Comparison of ENCODE assay signal across 18 cellular contexts in the genomic region with DNA sequence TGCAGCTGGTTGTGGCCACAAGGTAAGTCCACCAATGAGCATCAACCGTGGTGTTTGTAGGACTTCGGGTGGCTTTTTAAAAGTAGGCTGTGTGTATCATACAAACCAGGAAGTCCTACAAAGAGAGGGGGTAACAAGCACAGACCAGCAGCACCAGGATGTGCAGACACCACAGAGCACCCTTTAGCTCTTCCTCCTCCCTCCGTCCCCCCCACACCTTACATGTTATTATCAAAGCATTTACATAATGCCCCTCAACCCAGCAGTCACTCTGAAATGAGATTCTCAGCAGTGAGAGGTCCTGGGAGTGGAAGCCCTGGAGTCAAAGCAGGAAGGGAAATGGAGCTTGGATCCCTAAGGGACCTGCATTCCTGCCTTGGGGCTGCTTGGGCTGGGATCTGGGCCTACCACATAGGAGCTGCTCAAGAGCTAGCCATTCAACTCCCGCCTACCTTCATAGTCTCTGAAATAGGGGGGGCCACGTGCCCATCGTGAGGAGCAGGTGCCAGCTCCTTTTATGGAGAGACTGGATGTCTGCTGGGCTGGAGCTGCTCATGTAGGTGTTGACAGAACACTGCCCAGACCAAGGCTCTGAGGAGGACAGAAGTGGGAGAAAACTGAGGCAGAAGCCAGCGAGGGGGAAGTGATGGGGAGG.
A peak's percentile ranks its signal among the peaks of the same experiment; 100 is the strongest.
DNase-seq lines count a peak whose midpoint lies in the region; ATAC-seq and TF ChIP-seq lines count a peak whose summit lies in the region.
"Had no signal": no experiment of that assay in that cellular context is flagged by ENCODE, and none has a peak within 500 bp of the region (broad histone marks: within the 10 kb centered on the region; RNA-seq: fewer than 3 reads in every experiment).

No MANE protein-coding gene starts in this region.

- H4K20me1 ChIP-seq in GM23338 (replicated peaks; ENCODE audit: insufficient read depth), result no peaks in the 10 kb centered on the region
- H4K20me1 ChIP-seq: BLaER1 had no signal

- H3K4me2 ChIP-seq in GM23338, result no peak overlapping the region
- H3K4me2 ChIP-seq: BLaER1 had no signal

- ATAC-seq in natural killer cell, result peak; percentile 49 to 63 (median 58)
- ATAC-seq in GM23338, result no peak

- H3K36me3 ChIP-seq in GM23338 (ENCODE audit: insufficient read depth), result no peaks in the 10 kb centered on the region
- H3K36me3 ChIP-seq: BLaER1, neutrophil had no signal

- H3K4me1 Mint-ChIP-seq in natural killer cell, result peaks cover 67 to 69% of the 10 kb centered on the region in 2 donors
- no peaks in the 10 kb centered on the region for H3K4me1 Mint-ChIP-seq in GM23338

- no peaks in the 10 kb centered on the region for H3K27me3 ChIP-seq in GM23338 (ENCODE audit: insufficient read depth)
- H3K27me3 ChIP-seq: BLaER1 had no signal

- no peaks in the 10 kb centered on the region for H3K4me1 ChIP-seq in GM23338 (ENCODE audit: insufficient read depth)

- H3K4me3 ChIP-seq in GM23338, result no peak overlapping the region
- H3K4me3 ChIP-seq: BLaER1 had no signal

- H3K9me3 Mint-ChIP-seq in natural killer cell, result peaks cover 0 to 2% of the 10 kb centered on the region in 2 donors
- peaks cover 8% of the 10 kb centered on the region for H3K9me3 Mint-ChIP-seq in GM23338
- H3K9me3 Mint-ChIP-seq: type B pancreatic cell had no signal

- no peaks in the 10 kb centered on the region for H3K27me3 Mint-ChIP-seq in natural killer cell (ENCODE audit: low read depth in 2 of 2)
- H3K27me3 Mint-ChIP-seq in GM23338 (ENCODE audit: insufficient read depth, low read depth, poor library complexity), result peaks cover 4% of the 10 kb centered on the region

- intact Hi-C loops in natural killer cell (cut with micrococcal nuclease), result loop anchor here (5.0 kb wide), 3 partner anchors 155 to 655 kb away; partner anchors contain the start of gene FAM120B

- H3K79me2 ChIP-seq in GM23338 (replicated peaks; ENCODE audit: insufficient read depth), result no peaks in the 10 kb centered on the region

- DNase-seq in NCI-H1436 (lab: John Stamatoyannopoulos, UW) (peak; percentile 35), NCI-H1436 treated with DMSO at 0.1 percent for 48 hours (lab: John Stamatoyannopoulos, UW) (no peak), NCI-H1092 treated with DMSO at 0.1 percent for 48 hours (lab: John Stamatoyannopoulos, UW) (peak; percentile 47), SK-N-DZ (ENCODE audit: low spot score) (peak; percentile 48), natural killer cell (no peak), Ammon's horn (ENCODE audit: low spot score) (no peak), SIG-M5 treated with dmso at 0.1 percent for 504 hours (lab: John Stamatoyannopoulos, UW; ENCODE audit: unreplicated experiment) (no peak), GM23338 (ENCODE audit: low spot score) (no peak)
- DNase-seq: central memory CD4-positive, alpha-beta T cell; KG1; mesendoderm; NCI-H1694 treated with DMSO at 0.1 percent for 48 hours; SHP77; stimulated activated naive CD4-positive, alpha-beta T cell had no signal

- peak overlapping the region; percentile 96 for H3K27ac Mint-ChIP-seq in natural killer cell
- H3K27ac Mint-ChIP-seq in GM23338, result no peak overlapping the region
- H3K27ac Mint-ChIP-seq: activated T-helper 2 cell treated with anti-CD3 and anti-CD28 coated beads, Interferon-gamma antibody, Interleukin-2, Interleukin-4, amounts not matched to agents 10 μg/mL and 5 μg/mL and 100 μg/mL, durations not matched to agents 14 hours and 24 hours and 36 hours; type B pancreatic cell had no signal

- no peaks in the 10 kb centered on the region for H3K9me2 ChIP-seq in GM23338 (ENCODE audit: insufficient read depth)

- H2AFZ ChIP-seq in GM23338, result no peak overlapping the region

- H3K4me3 Mint-ChIP-seq in natural killer cell (peak overlapping the region; percentile 84), GM23338 (no peak overlapping the region)
- H3K4me3 Mint-ChIP-seq: type B pancreatic cell had no signal

- H3K36me3 Mint-ChIP-seq in natural killer cell (no peaks in the 10 kb centered on the region), GM23338 (ENCODE audit: low read depth) (peaks cover 3% of the 10 kb centered on the region; the same call in 2 of the 3 replicates)
- H3K36me3 Mint-ChIP-seq: type B pancreatic cell had no signal

- H3K27ac ChIP-seq in GM23338 (ENCODE audit: low read depth), result no peak overlapping the region
- H3K27ac ChIP-seq: BLaER1, neutrophil had no signal

- H3F3A ChIP-seq in GM23338 (replicated peaks; ENCODE audit: low read depth), result 0 out of 2 replicates have a peak, but pooled peaks cover 2% of the 10 kb centered on the region

- TF ChIP-seq CTCF in natural killer cell (IDR thresholded peaks at IDR 0.05) (no peak), GM23338 (conservative IDR thresholded peaks at IDR 0.05; ENCODE audit: low read depth in 2 of 2) (no peak)

TF ChIP-seq in GM23338, 12 proteins besides CTCF, POLR2A, EP300 and RAD21:
- TF ChIP-seq, protein P1, sequence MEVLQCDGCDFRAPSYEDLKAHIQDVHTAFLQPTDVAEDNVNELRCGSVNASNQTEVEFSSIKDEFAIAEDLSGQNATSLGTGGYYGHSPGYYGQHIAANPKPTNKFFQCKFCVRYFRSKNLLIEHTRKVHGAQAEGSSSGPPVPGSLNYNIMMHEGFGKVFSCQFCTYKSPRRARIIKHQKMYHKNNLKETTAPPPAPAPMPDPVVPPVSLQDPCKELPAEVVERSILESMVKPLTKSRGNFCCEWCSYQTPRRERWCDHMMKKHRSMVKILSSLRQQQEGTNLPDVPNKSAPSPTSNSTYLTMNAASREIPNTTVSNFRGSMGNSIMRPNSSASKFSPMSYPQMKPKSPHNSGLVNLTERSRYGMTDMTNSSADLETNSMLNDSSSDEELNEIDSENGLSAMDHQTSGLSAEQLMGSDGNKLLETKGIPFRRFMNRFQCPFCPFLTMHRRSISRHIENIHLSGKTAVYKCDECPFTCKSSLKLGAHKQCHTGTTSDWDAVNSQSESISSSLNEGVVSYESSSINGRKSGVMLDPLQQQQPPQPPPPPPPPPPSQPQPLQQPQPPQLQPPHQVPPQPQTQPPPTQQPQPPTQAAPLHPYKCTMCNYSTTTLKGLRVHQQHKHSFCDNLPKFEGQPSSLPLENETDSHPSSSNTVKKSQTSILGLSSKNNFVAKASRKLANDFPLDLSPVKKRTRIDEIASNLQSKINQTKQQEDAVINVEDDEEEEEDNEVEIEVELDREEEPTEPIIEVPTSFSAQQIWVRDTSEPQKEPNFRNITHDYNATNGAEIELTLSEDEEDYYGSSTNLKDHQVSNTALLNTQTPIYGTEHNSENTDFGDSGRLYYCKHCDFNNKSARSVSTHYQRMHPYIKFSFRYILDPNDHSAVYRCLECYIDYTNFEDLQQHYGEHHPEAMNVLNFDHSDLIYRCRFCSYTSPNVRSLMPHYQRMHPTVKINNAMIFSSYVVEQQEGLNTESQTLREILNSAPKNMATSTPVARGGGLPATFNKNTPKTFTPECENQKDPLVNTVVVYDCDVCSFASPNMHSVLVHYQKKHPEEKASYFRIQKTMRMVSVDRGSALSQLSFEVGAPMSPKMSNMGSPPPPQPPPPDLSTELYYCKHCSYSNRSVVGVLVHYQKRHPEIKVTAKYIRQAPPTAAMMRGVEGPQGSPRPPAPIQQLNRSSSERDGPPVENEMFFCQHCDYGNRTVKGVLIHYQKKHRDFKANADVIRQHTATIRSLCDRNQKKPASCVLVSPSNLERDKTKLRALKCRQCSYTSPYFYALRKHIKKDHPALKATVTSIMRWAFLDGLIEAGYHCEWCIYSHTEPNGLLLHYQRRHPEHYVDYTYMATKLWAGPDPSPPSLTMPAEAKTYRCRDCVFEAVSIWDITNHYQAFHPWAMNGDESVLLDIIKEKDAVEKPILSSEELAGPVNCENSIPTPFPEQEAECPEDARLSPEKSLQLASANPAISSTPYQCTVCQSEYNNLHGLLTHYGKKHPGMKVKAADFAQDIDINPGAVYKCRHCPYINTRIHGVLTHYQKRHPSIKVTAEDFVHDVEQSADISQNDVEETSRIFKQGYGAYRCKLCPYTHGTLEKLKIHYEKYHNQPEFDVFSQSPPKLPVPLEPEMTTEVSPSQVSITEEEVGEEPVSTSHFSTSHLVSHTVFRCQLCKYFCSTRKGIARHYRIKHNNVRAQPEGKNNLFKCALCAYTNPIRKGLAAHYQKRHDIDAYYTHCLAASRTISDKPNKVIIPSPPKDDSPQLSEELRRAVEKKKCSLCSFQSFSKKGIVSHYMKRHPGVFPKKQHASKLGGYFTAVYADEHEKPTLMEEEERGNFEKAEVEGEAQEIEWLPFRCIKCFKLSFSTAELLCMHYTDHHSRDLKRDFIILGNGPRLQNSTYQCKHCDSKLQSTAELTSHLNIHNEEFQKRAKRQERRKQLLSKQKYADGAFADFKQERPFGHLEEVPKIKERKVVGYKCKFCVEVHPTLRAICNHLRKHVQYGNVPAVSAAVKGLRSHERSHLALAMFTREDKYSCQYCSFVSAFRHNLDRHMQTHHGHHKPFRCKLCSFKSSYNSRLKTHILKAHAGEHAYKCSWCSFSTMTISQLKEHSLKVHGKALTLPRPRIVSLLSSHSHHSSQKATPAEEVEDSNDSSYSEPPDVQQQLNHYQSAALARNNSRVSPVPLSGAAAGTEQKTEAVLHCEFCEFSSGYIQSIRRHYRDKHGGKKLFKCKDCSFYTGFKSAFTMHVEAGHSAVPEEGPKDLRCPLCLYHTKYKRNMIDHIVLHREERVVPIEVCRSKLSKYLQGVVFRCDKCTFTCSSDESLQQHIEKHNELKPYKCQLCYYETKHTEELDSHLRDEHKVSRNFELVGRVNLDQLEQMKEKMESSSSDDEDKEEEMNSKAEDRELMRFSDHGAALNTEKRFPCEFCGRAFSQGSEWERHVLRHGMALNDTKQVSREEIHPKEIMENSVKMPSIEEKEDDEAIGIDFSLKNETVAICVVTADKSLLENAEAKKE (CRISPR knock-in tag; IDR thresholded peaks at IDR 0.05), result no peak
- no peak for TF ChIP-seq POLR2AphosphoS5 (IDR thresholded peaks at IDR 0.05; ENCODE audit: low read depth)

Comparison
In these comparisons a context has a peak if more than half of its experiments do, and no peak if none do; other contexts are left out.
1. DNase-seq: peak in NCI-H1436 (single experiment), NCI-H1092 treated with DMSO at 0.1 percent for 48 hours (single experiment) and SK-N-DZ (single experiment); none in NCI-H1436 treated with DMSO at 0.1 percent for 48 hours (single experiment), natural killer cell (single experiment), Ammon's horn (single experiment), SIG-M5 treated with dmso at 0.1 percent for 504 hours (single experiment) and GM23338 (single experiment).